ENCODE assay signal across 1 cellular context in genomic region chr22:19122143-19122751, GRCh38.
TF ChIP-seq lines count a peak whose summit lies in the region.

TSS of gene DGCR2 (minus strand) at chr22:19122412. CDS start at chr22:19122206, 206 bp downstream.

TF ChIP-seq in H1, 55 proteins besides CTCF, POLR2A, EP300 and RAD21:
- TF ChIP-seq ATF2 (IDR thresholded peaks at IDR 0.05; ENCODE audit: low read length) (no peak), ZNF274 (IDR thresholded peaks at IDR 0.05; ENCODE audit: borderline replicate concordance, extremely low read depth, low read length) (no peak), E2F6 (IDR thresholded peaks at IDR 0.05) (no peak), BACH1 (IDR thresholded peaks at IDR 0.05; ENCODE audit: low read length) (no peak), HDAC6 (IDR thresholded peaks at IDR 0.05; ENCODE audit: low read depth, low read length) (no peak), NRF1 (IDR thresholded peaks at IDR 0.05; ENCODE audit: low read depth, low read length) (peak; percentile 30; the same call in 1 of the 2 replicates), JUN (IDR thresholded peaks at IDR 0.05; ENCODE audit: low read depth, low read length) (no peak), TAF7 (optimal IDR thresholded peaks at IDR 0.05; ENCODE audit: borderline replicate concordance, low read depth, low read length) (no peak), POLR2AphosphoS5 (IDR thresholded peaks at IDR 0.05; ENCODE audit: low read depth, low read length) (peak; percentile 45; the same call in 1 of the 2 replicates), RBBP5 (IDR thresholded peaks at IDR 0.05; ENCODE audit: borderline replicate concordance, low read depth, low read length) (peak; percentile 87; the same call in 1 of the 2 replicates), SAP30 (IDR thresholded peaks at IDR 0.05; ENCODE audit: insufficient read depth, insufficient replicate concordance, low read length) (no peak), CHD7 (IDR thresholded peaks at IDR 0.05; ENCODE audit: insufficient replicate concordance, low read length) (no peak), SUZ12 (IDR thresholded peaks at IDR 0.05; ENCODE audit: low read length) (no peak), SP2 (IDR thresholded peaks at IDR 0.05; ENCODE audit: low read length) (no peak), SP1 (IDR thresholded peaks at IDR 0.05; ENCODE audit: low read depth, low read length) (no peak), SIN3A (conservative IDR thresholded peaks at IDR 0.05 in 1 of 2, IDR thresholded peaks at IDR 0.05 in 1 of 2; ENCODE audit: low read depth in 1 of 2, low read length in 2 of 2) (peak; percentile 65 to 77; a peak in 2 of 4 replicates), FOSL1 (IDR thresholded peaks at IDR 0.05; ENCODE audit: insufficient read depth, low read depth, low read length) (no peak), TEAD4 (IDR thresholded peaks at IDR 0.05; ENCODE audit: low read depth, low read length) (no peak), RFX5 (IDR thresholded peaks at IDR 0.05; ENCODE audit: borderline replicate concordance, low read depth, low read length) (no peak), CBX8 (IDR thresholded peaks at IDR 0.05; ENCODE audit: borderline replicate concordance, low read depth, low read length) (no peak), SIRT6 (IDR thresholded peaks at IDR 0.05; ENCODE audit: low read length) (no peak), SP4 (IDR thresholded peaks at IDR 0.05; ENCODE audit: low read length) (0 out of 2 replicates have a peak, but pooled peaks have one; percentile 57), CTBP2 (IDR thresholded peaks at IDR 0.05; ENCODE audit: borderline replicate concordance, insufficient read depth, insufficient read length, low read length) (no peak), ASH2L (IDR thresholded peaks at IDR 0.05; ENCODE audit: low read length) (peak; percentile 86), MAFK (IDR thresholded peaks at IDR 0.05; ENCODE audit: low read depth, low read length) (no peak), CREB1 (IDR thresholded peaks at IDR 0.05) (peak; percentile 87), CEBPB (IDR thresholded peaks at IDR 0.05; ENCODE audit: low read depth, low read length) (no peak), NANOG (IDR thresholded peaks at IDR 0.05; ENCODE audit: insufficient read depth, low read depth, low read length, poor library complexity, severe bottlenecking) (no peak), TBP (IDR thresholded peaks at IDR 0.05; ENCODE audit: low read depth, low read length) (peak; percentile 50; the same call in 1 of the 2 replicates), JUND (IDR thresholded peaks at IDR 0.05; ENCODE audit: low read length) (no peak), CHD2 (IDR thresholded peaks at IDR 0.05; ENCODE audit: low read length) (no peak), POU5F1 (IDR thresholded peaks at IDR 0.05; ENCODE audit: low read depth, low read length) (no peak), KDM4A (IDR thresholded peaks at IDR 0.05; ENCODE audit: low read depth, low read length, severe bottlenecking) (peak; percentile 68), YY1 (IDR thresholded peaks at IDR 0.05; ENCODE audit: low read depth, low read length) (peak; percentile 93), SRF (IDR thresholded peaks at IDR 0.05; ENCODE audit: low read depth, low read length) (peak; percentile 51; the same call in 1 of the 2 replicates), PHF8 (conservative IDR thresholded peaks at IDR 0.05; ENCODE audit: low read depth, low read length) (peak; percentile 78), ATF3 (IDR thresholded peaks at IDR 0.05; ENCODE audit: insufficient read depth, low read depth, low read length) (no peak), RNF2 (IDR thresholded peaks at IDR 0.05; ENCODE audit: borderline replicate concordance, low read depth, low read length, missing control alignments, poor library complexity, severe bottlenecking) (no peak), CBX5 (IDR thresholded peaks at IDR 0.05; ENCODE audit: low read depth, low read length) (no peak), RXRA (IDR thresholded peaks at IDR 0.05; ENCODE audit: insufficient read depth, low read depth, low read length) (no peak), EZH2 (IDR thresholded peaks at IDR 0.05; ENCODE audit: low read depth, low read length, severe bottlenecking) (no peak), USF2 (IDR thresholded peaks at IDR 0.05; ENCODE audit: low read length) (no peak), MAX (IDR thresholded peaks at IDR 0.05) (0 out of 2 replicates have a peak, but pooled peaks have one; percentile 49), BCL11A (IDR thresholded peaks at IDR 0.05; ENCODE audit: low read depth in 2 of 2, low read length in 2 of 2) (no peak), EGR1 (IDR thresholded peaks at IDR 0.05; ENCODE audit: borderline replicate concordance, low read depth, low read length) (no peak), GTF2F1 (IDR thresholded peaks at IDR 0.05; ENCODE audit: borderline replicate concordance, low read depth, low read length) (no peak), TCF12 (IDR thresholded peaks at IDR 0.05; ENCODE audit: low read depth, low read length) (no peak), HDAC2 (IDR thresholded peaks at IDR 0.05; ENCODE audit: borderline replicate concordance in 1 of 2, low read depth in 2 of 2, low read length in 2 of 2) (0 out of 4 replicates have a peak, but pooled peaks of 1 of the 2 experiments have one; percentile 71), BRCA1 (IDR thresholded peaks at IDR 0.05; ENCODE audit: low read depth, low read length) (no peak), GABPA (IDR thresholded peaks at IDR 0.05; ENCODE audit: borderline replicate concordance, insufficient read depth, low read length) (no peak), SIX5 (IDR thresholded peaks at IDR 0.05; ENCODE audit: low read depth, low read length) (no peak), KDM5A (IDR thresholded peaks at IDR 0.05; ENCODE audit: low read length) (no peak), KDM1A (IDR thresholded peaks at IDR 0.05; ENCODE audit: borderline replicate concordance, low read length) (no peak), CHD1 (IDR thresholded peaks at IDR 0.05; ENCODE audit: low read depth, low read length) (no peak), TAF1 (IDR thresholded peaks at IDR 0.05; ENCODE audit: low read depth, low read length) (peak; percentile 76; the same call in 1 of the 2 replicates)
